Comparison of ENCODE assay signal across 21 cellular contexts in genomic region chr16:6189216-6189615, GRCh38.
"Had no signal": no experiment of that assay in that cellular context is flagged by ENCODE, and none has a peak within 500 bp of the region (broad histone marks: within the 10 kb centered on the region; RNA-seq: fewer than 3 reads in every experiment).

No MANE protein-coding gene starts in this region.

- H3K27me3 ChIP-seq: adrenal gland, breast epithelium had no signal

- H3K4me1 ChIP-seq: adrenal gland, breast epithelium had no signal

- ATAC-seq: activated CD8-positive, alpha-beta T cell treated with anti-CD3 and anti-CD28 coated beads, Interleukin-2, amount 10 ng/mL, durations not matched to agents 7 days and 5 days; PC-3; T-helper 17 cell; WTC11 had no signal

- H3K4me3 ChIP-seq: adrenal gland, breast epithelium had no signal

- FAIRE-seq: RCC 7860 had no signal

- H3K27ac ChIP-seq: adrenal gland, breast epithelium had no signal

- DNase-seq: activated CD4-positive, alpha-beta T cell treated with anti-CD3 and anti-CD28 coated beads for 48 hours; activated CD4-positive, alpha-beta T cell treated with anti-CD3 and anti-CD28 coated beads, Interleukin-2, amount 50 U/mL, for 4 hours; activated CD4-positive, CD25-positive, alpha-beta regulatory T cell treated with anti-CD3 and anti-CD28 coated beads, Interleukin-2, amount 50 U/mL, for 72 hours; activated CD8-positive, alpha-beta memory T cell treated with anti-CD3 and anti-CD28 coated beads, Interleukin-2, amount 50 U/mL, for 48 hours; activated CD8-positive, alpha-beta T cell treated with anti-CD3 and anti-CD28 coated beads, Interleukin-2, amount 10 ng/mL, durations not matched to agents 7 days and 5 days; activated naive CD4-positive, alpha-beta T cell treated with anti-CD3 and anti-CD28 coated beads, Interleukin-2, amount 50 U/mL, for 16 hours; activated naive CD8-positive, alpha-beta T cell treated with anti-CD3 and anti-CD28 coated beads, Interleukin-2, amount 10 ng/mL, durations not matched to agents 7 days and 5 days; activated T-cell treated with anti-CD3 and anti-CD28 coated beads, Interleukin-2, amount 50 U/mL, for 1 hour; adrenal gland; Karpas-422; NCI-H2029 treated with DMSO at 0.1 percent for 48 hours; NCI-H446; NCI-H524; NCI-H774; PC-3; SHP77 treated with DMSO at 0.1 percent for 48 hours; T-helper 17 cell; T-helper 9 cell had no signal

- H3K36me3 ChIP-seq: adrenal gland, breast epithelium had no signal

- H3K9me3 ChIP-seq: adrenal gland had no signal
